Comparison of ENCODE assay signal across 19 cellular contexts in genomic region chr10:73892314-73893080, GRCh38. TPM values are rescaled to one million over a fixed set of nuclear protein-coding genes. Genes with fewer than 3 reads are reported as not detected.
DNase-seq lines count a peak whose midpoint lies in the region; ATAC-seq, FAIRE-seq and TF ChIP-seq lines count a peak whose summit lies in the region.
"Had no signal": no experiment of that assay in that cellular context is flagged by ENCODE, and none has a peak within 500 bp of the region (broad histone marks: within the 10 kb centered on the region; RNA-seq: fewer than 3 reads in every experiment).

No MANE protein-coding gene starts in this region.

- DNase-seq in AG04450 (ENCODE audit: low read depth, low spot score): no peak
- DNase-seq in HCT116 (ENCODE audit: low read depth, low spot score): no peak
- peak; percentile 75 for DNase-seq in astrocyte (ENCODE audit: low read depth)
- DNase-seq in fibroblast of the conjunctiva (ENCODE audit: low read depth): peak; percentile 65
- no peak for DNase-seq in effector CD8-positive, alpha-beta T cell (lab: John Stamatoyannopoulos, UW)
- no peak for DNase-seq in NCI-H748 treated with DMSO at 0.1 percent for 48 hours (lab: John Stamatoyannopoulos, UW)
- DNase-seq in NCI-H446 treated with DMSO at 0.1 percent for 48 hours (lab: John Stamatoyannopoulos, UW): no peak
- DNase-seq: ACHN, adrenal gland, mesendoderm, MG63, NCI-H187 treated with DMSO at 0.1 percent for 48 hours, NCI-H524 treated with DMSO at 0.1 percent for 48 hours had no signal

- H3K4me2 ChIP-seq in HCT116 (ENCODE audit: low read length): peak overlapping the region; percentile 56; the same call in 1 of the 2 replicates
- peak overlapping the region; percentile 34 for H3K4me2 ChIP-seq in astrocyte (ENCODE audit: low read length)

- peaks cover 3% of the 10 kb centered on the region for H3K36me3 Mint-ChIP-seq in astrocyte (ENCODE audit: low read depth, unreplicated experiment)

- H3K9me3 ChIP-seq in AG04450 (ENCODE audit: control insufficient read depth, insufficient read depth, low read length) (no peaks in the 10 kb centered on the region), HCT116 (ENCODE audit: control insufficient read depth in 1 of 2, insufficient read depth in 1 of 2, low read depth in 1 of 2, low read length in 2 of 2) (no peaks in the 10 kb centered on the region), astrocyte (ENCODE audit: insufficient read depth, low read depth, low read length) (no peaks in the 10 kb centered on the region)
- H3K9me3 ChIP-seq: adrenal gland, MG63, Peyer's patch, vagina had no signal

- peak overlapping the region; percentile 20 for H3K27ac Mint-ChIP-seq in astrocyte (ENCODE audit: unreplicated experiment)

- peak overlapping the region; percentile 40 for H3K27ac ChIP-seq in AG04450 (ENCODE audit: low read depth, low read length)
- no peak overlapping the region for H3K27ac ChIP-seq in HCT116 (ENCODE audit: low read depth, low read length)
- no peak overlapping the region for H3K27ac ChIP-seq in astrocyte (ENCODE audit: low read depth, low read length)
- H3K27ac ChIP-seq: adrenal gland, Peyer's patch, vagina, VCaP had no signal

- H3K27me3 ChIP-seq in AG04450 (ENCODE audit: control insufficient read depth, insufficient read depth, low read length) (no peaks in the 10 kb centered on the region), HCT116 (ENCODE audit: insufficient read depth, low read length) (no peaks in the 10 kb centered on the region), astrocyte (ENCODE audit: insufficient read depth, low read length) (peaks cover 2% of the 10 kb centered on the region)
- H3K27me3 ChIP-seq: adrenal gland, MG63, Peyer's patch, vagina had no signal

- H3K9me3 Mint-ChIP-seq in astrocyte (ENCODE audit: unreplicated experiment): peaks cover 1% of the 10 kb centered on the region
- H3K9me3 Mint-ChIP-seq: activated T-helper 17 cell treated with anti-CD3 and anti-CD28 coated beads, Interleukin-2, amount 50 U/mL, for 72 hours had no signal

- H3K4me3 ChIP-seq in AG04450 (ENCODE audit: low read depth, low read length): no peak overlapping the region
- no peak overlapping the region for H3K4me3 ChIP-seq in HCT116 (replicated peaks in 1 of 2; ENCODE audit: low read depth in 1 of 2, low read length in 2 of 2)
- H3K4me3 ChIP-seq in astrocyte (ENCODE audit: insufficient read depth, low read depth, low read length): no peak overlapping the region
- H3K4me3 ChIP-seq: adrenal gland, MG63, Peyer's patch, vagina had no signal

- intact Hi-C loops in HCT116 (cut with micrococcal nuclease): no loop called here

- H4K20me1 ChIP-seq in HCT116 (ENCODE audit: insufficient read depth) (no peaks in the 10 kb centered on the region), astrocyte (ENCODE audit: insufficient read depth, low read length) (no peaks in the 10 kb centered on the region)

- no peak for FAIRE-seq in astrocyte (lab: Jason Lieb, UNC)
- FAIRE-seq: colon had no signal

- TF ChIP-seq POLR2A in HCT116 (IDR thresholded peaks at IDR 0.05; ENCODE audit: borderline replicate concordance, extremely low read depth, insufficient read depth, insufficient read length): no peak

- no TSS peak for BruUV-seq in HCT116 (replicated peaks; lab: Mats Ljungman, UMichigan)

- H3K4me3 Mint-ChIP-seq in astrocyte (ENCODE audit: unreplicated experiment): no peak overlapping the region
- H3K4me3 Mint-ChIP-seq: activated T-helper 17 cell treated with anti-CD3 and anti-CD28 coated beads, Interleukin-2, amount 50 U/mL, for 72 hours had no signal

- no peak overlapping the region for H3K9ac ChIP-seq in HCT116 (ENCODE audit: low read length)
- H3K9ac ChIP-seq in astrocyte (ENCODE audit: low read length): no peak overlapping the region

- TF ChIP-seq RAD21 in HCT116 (IDR thresholded peaks at IDR 0.05; ENCODE audit: low read depth): no peak

- RAD21 ChIA-PET in HCT116 (lab: Charles Lee; ENCODE audit: low non-redundant PET in 1 of 2, low total read pairs in 2 of 2, uncharacterized antibody in 2 of 2, unreplicated experiment in 2 of 2): interaction anchor here in 1 of 2 experiments (0.7 kb wide), 1 partner anchor 41 kb away, joined by 3 read pairs; no protein-coding TSS in a partner anchor

- no peaks in the 10 kb centered on the region for H3K27me3 Mint-ChIP-seq in astrocyte (ENCODE audit: low read depth, unreplicated experiment)
- H3K27me3 Mint-ChIP-seq: activated T-helper 17 cell treated with anti-CD3 and anti-CD28 coated beads, Interleukin-2, amount 50 U/mL, for 72 hours had no signal

- CTCF ChIA-PET in AG04450 (lab: Charles Lee) (interaction anchor here (1.0 to 13.1 kb wide), 3 partner anchors 13 to 189 kb away, joined by 4 to 204 read pairs (median 9); no protein-coding TSS in a partner anchor), HCT116 (lab: Charles Lee) (no interaction called here)

- TF ChIP-seq CTCF in AG04450 (IDR thresholded peaks at IDR 0.05; ENCODE audit: low read depth, low read length): no peak
- TF ChIP-seq CTCF in HCT116 (IDR thresholded peaks at IDR 0.05 in 2 of 3, conservative IDR thresholded peaks at IDR 0.05 in 1 of 3; ENCODE audit: borderline replicate concordance in 1 of 3, insufficient read depth in 1 of 3, low read depth in 2 of 3, low read length in 2 of 3): no peak
- TF ChIP-seq CTCF in astrocyte (IDR thresholded peaks at IDR 0.05; ENCODE audit: insufficient read depth, low read depth, low read length): no peak

- H3K36me3 ChIP-seq in HCT116 (ENCODE audit: control insufficient read depth in 1 of 2, insufficient read depth in 2 of 2, low read length in 2 of 2) (no peaks in the 10 kb centered on the region), astrocyte (ENCODE audit: insufficient read depth, low read length) (no peaks in the 10 kb centered on the region)
- H3K36me3 ChIP-seq: adrenal gland, MG63, Peyer's patch, vagina had no signal

- peaks cover 43% of the 10 kb centered on the region for H3K4me1 Mint-ChIP-seq in astrocyte (ENCODE audit: low read depth, unreplicated experiment)

- no peak overlapping the region for H2AFZ ChIP-seq in HCT116 (ENCODE audit: low read depth, low read length, poor library complexity, severe bottlenecking)
- H2AFZ ChIP-seq in astrocyte (ENCODE audit: low read depth, low read length): no peak overlapping the region

- POLR2A ChIA-PET in AG04450 (lab: Yijun Ruan, JAX): interaction anchor here (0.7 to 5.8 kb wide), 2 partner anchors 16 to 73 kb away, joined by 3 to 81 read pairs; partner anchors contain the start of gene PLAU
- POLR2A ChIA-PET in HCT116 (lab: Charles Lee): interaction anchor here (2.7 to 9.5 kb wide), 3 partner anchors 10 to 40 kb away, joined by 6 to 98 read pairs (median 59); no protein-coding TSS in a partner anchor

- H3K79me2 ChIP-seq in HCT116 (ENCODE audit: insufficient read depth, low read length) (no peaks in the 10 kb centered on the region), astrocyte (ENCODE audit: insufficient read depth, low read length) (no peaks in the 10 kb centered on the region)

- H3K4me1 ChIP-seq in HCT116 (ENCODE audit: control insufficient read depth in 1 of 2, insufficient read depth in 2 of 2, low read length in 2 of 2): peaks cover 72 to 81% of the 10 kb centered on the region in 2 experiments
- peaks cover 45% of the 10 kb centered on the region for H3K4me1 ChIP-seq in astrocyte (ENCODE audit: insufficient read depth, low read length)

- H3K9me2 ChIP-seq in HCT116 (ENCODE audit: insufficient read depth): no peaks in the 10 kb centered on the region

- ATAC-seq in HCT116 (no peak), GM19467 (IDR thresholded peaks at IDR 0.05; ENCODE audit: unreplicated experiment) (no peak)
- ATAC-seq: activated T-helper 17 cell treated with anti-CD3 and anti-CD28 coated beads, Interleukin-2, amount 50 U/mL, for 72 hours had no signal

TF ChIP-seq in HCT116, 20 proteins besides CTCF, POLR2A, EP300 and RAD21:
- TF ChIP-seq SRF (IDR thresholded peaks at IDR 0.05; ENCODE audit: low read depth) (no peak), ELF1 (IDR thresholded peaks at IDR 0.05; ENCODE audit: borderline replicate concordance, low read depth) (no peak), CBX3 (IDR thresholded peaks at IDR 0.05; ENCODE audit: low read depth) (no peak), FOSL1 (IDR thresholded peaks at IDR 0.05; ENCODE audit: low read depth) (no peak), TCF7L2 (IDR thresholded peaks at IDR 0.05; ENCODE audit: borderline replicate concordance, extremely low read depth, insufficient read depth, insufficient read length) (no peak), ZBTB33 (IDR thresholded peaks at IDR 0.05; ENCODE audit: extremely low read depth, insufficient replicate concordance, low read length) (no peak), EGR1 (IDR thresholded peaks at IDR 0.05; ENCODE audit: low read depth) (no peak)

RNA-seq across cellular contexts. Expression of gene CAMK2G, which starts 18.1 kb away (rescaled TPM):
- polyA plus RNA-seq in AG04450 (2011; rRNA removed): 22.3 and 23.7 TPM in 2 replicates
- polyA minus RNA-seq in AG04450 (2011; rRNA and poly(A)+ RNA removed): 28.5 and 28.7 TPM in 2 replicates
- total RNA-seq in HCT116 (2021; ENCODE audit: unreplicated experiment) (28.3 TPM), astrocyte (16.6 and 19.8 TPM in 2 replicates)
- polyA plus RNA-seq in HCT116 (2012): 23.4 and 24.6 TPM in 2 replicates

RNA-seq across cellular contexts. Expression of gene PLAU, which starts 18.4 kb away (rescaled TPM):
- 241 and 329 TPM in 2 replicates for polyA plus RNA-seq in AG04450 (2011; rRNA removed)
- 140 and 188 TPM in 2 replicates for polyA minus RNA-seq in AG04450 (2011; rRNA and poly(A)+ RNA removed)
- total RNA-seq in HCT116 (2021; ENCODE audit: unreplicated experiment) (60.3 TPM), astrocyte (81.2 and 90.2 TPM in 2 replicates)
- 103 and 107 TPM in 2 replicates for polyA plus RNA-seq in HCT116 (2012)

Comparison
In these comparisons a context has a peak if more than half of its experiments do, and no peak if none do; other contexts are left out.
1. DNase-seq: peak in astrocyte (single experiment) and fibroblast of the conjunctiva (single experiment); none in AG04450 (single experiment), HCT116 (single experiment), effector CD8-positive, alpha-beta T cell (single experiment), NCI-H748 treated with DMSO at 0.1 percent for 48 hours (single experiment) and NCI-H446 treated with DMSO at 0.1 percent for 48 hours (single experiment).